Comparison of ENCODE assay signal across 3 cellular contexts in genomic region chr15:31230630-31231485, GRCh38.
TF ChIP-seq lines count a peak whose summit lies in the region.

No MANE protein-coding gene starts in this region.

TF ChIP-seq in IMR-90, 13 proteins besides CTCF, POLR2A, EP300 and RAD21 (continued from another document):
- TF ChIP-seq ELK1 (IDR thresholded peaks at IDR 0.05; ENCODE audit: borderline replicate concordance, low read depth, low read length) (no peak), NFE2L2 (IDR thresholded peaks at IDR 0.05; ENCODE audit: low read depth, low read length) (no peak), RFX5 (IDR thresholded peaks at IDR 0.05; ENCODE audit: low read depth, low read length) (no peak), BHLHE40 (IDR thresholded peaks at IDR 0.05; ENCODE audit: low read depth, low read length) (no peak), RCOR1 (IDR thresholded peaks at IDR 0.05; ENCODE audit: insufficient replicate concordance, low read length) (no peak), SMC3 (IDR thresholded peaks at IDR 0.05; ENCODE audit: low read depth, low read length) (no peak), MAZ (IDR thresholded peaks at IDR 0.05; ENCODE audit: borderline replicate concordance, low read depth, low read length) (no peak), MAFK (IDR thresholded peaks at IDR 0.05; ENCODE audit: low read depth, low read length) (no peak), FOS (IDR thresholded peaks at IDR 0.05; ENCODE audit: low read depth, low read length) (no peak), MXI1 (IDR thresholded peaks at IDR 0.05; ENCODE audit: borderline replicate concordance, low read depth, low read length) (no peak), CHD1 (IDR thresholded peaks at IDR 0.05; ENCODE audit: low read depth, low read length) (no peak)
- TF ChIP-seq, protein P1, sequence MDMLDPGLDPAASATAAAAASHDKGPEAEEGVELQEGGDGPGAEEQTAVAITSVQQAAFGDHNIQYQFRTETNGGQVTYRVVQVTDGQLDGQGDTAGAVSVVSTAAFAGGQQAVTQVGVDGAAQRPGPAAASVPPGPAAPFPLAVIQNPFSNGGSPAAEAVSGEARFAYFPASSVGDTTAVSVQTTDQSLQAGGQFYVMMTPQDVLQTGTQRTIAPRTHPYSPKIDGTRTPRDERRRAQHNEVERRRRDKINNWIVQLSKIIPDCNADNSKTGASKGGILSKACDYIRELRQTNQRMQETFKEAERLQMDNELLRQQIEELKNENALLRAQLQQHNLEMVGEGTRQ (IDR thresholded peaks at IDR 0.05; ENCODE audit: low read depth, low read length): no peak

TF ChIP-seq in HEK293T, 16 proteins besides CTCF, POLR2A, EP300 and RAD21 (continued from another document):
- TF ChIP-seq PKNOX1 (IDR thresholded peaks at IDR 0.05): no peak
- no peak for TF ChIP-seq SUZ12 (IDR thresholded peaks at IDR 0.05)
- TF ChIP-seq FOXM1 (IDR thresholded peaks at IDR 0.05; ENCODE audit: borderline replicate concordance): no peak
- TF ChIP-seq ARNT (IDR thresholded peaks at IDR 0.05): no peak
- TF ChIP-seq FOXA1 (IDR thresholded peaks at IDR 0.05): no peak
TF ChIP-seq in HEK293T: peak in this region for 0.

TF ChIP-seq in GM23338, 12 proteins besides CTCF, POLR2A, EP300 and RAD21:
- TF ChIP-seq REST (IDR thresholded peaks at IDR 0.05; ENCODE audit: unreplicated experiment): no peak
- no peak for TF ChIP-seq EZH2phosphoT487 (IDR thresholded peaks at IDR 0.05; ENCODE audit: unreplicated experiment)
- TF ChIP-seq NANOG (IDR thresholded peaks at IDR 0.05; ENCODE audit: borderline replicate concordance): no peak
- no peak for TF ChIP-seq ETS1 (IDR thresholded peaks at IDR 0.05)
- no peak for TF ChIP-seq ZNF114 (CRISPR knock-in tag; IDR thresholded peaks at IDR 0.05)
- TF ChIP-seq JUNB (IDR thresholded peaks at IDR 0.05; ENCODE audit: unreplicated experiment): no peak
- TF ChIP-seq EZH2 (IDR thresholded peaks at IDR 0.05; ENCODE audit: low read depth, unreplicated experiment): no peak
- TF ChIP-seq, protein P2, sequence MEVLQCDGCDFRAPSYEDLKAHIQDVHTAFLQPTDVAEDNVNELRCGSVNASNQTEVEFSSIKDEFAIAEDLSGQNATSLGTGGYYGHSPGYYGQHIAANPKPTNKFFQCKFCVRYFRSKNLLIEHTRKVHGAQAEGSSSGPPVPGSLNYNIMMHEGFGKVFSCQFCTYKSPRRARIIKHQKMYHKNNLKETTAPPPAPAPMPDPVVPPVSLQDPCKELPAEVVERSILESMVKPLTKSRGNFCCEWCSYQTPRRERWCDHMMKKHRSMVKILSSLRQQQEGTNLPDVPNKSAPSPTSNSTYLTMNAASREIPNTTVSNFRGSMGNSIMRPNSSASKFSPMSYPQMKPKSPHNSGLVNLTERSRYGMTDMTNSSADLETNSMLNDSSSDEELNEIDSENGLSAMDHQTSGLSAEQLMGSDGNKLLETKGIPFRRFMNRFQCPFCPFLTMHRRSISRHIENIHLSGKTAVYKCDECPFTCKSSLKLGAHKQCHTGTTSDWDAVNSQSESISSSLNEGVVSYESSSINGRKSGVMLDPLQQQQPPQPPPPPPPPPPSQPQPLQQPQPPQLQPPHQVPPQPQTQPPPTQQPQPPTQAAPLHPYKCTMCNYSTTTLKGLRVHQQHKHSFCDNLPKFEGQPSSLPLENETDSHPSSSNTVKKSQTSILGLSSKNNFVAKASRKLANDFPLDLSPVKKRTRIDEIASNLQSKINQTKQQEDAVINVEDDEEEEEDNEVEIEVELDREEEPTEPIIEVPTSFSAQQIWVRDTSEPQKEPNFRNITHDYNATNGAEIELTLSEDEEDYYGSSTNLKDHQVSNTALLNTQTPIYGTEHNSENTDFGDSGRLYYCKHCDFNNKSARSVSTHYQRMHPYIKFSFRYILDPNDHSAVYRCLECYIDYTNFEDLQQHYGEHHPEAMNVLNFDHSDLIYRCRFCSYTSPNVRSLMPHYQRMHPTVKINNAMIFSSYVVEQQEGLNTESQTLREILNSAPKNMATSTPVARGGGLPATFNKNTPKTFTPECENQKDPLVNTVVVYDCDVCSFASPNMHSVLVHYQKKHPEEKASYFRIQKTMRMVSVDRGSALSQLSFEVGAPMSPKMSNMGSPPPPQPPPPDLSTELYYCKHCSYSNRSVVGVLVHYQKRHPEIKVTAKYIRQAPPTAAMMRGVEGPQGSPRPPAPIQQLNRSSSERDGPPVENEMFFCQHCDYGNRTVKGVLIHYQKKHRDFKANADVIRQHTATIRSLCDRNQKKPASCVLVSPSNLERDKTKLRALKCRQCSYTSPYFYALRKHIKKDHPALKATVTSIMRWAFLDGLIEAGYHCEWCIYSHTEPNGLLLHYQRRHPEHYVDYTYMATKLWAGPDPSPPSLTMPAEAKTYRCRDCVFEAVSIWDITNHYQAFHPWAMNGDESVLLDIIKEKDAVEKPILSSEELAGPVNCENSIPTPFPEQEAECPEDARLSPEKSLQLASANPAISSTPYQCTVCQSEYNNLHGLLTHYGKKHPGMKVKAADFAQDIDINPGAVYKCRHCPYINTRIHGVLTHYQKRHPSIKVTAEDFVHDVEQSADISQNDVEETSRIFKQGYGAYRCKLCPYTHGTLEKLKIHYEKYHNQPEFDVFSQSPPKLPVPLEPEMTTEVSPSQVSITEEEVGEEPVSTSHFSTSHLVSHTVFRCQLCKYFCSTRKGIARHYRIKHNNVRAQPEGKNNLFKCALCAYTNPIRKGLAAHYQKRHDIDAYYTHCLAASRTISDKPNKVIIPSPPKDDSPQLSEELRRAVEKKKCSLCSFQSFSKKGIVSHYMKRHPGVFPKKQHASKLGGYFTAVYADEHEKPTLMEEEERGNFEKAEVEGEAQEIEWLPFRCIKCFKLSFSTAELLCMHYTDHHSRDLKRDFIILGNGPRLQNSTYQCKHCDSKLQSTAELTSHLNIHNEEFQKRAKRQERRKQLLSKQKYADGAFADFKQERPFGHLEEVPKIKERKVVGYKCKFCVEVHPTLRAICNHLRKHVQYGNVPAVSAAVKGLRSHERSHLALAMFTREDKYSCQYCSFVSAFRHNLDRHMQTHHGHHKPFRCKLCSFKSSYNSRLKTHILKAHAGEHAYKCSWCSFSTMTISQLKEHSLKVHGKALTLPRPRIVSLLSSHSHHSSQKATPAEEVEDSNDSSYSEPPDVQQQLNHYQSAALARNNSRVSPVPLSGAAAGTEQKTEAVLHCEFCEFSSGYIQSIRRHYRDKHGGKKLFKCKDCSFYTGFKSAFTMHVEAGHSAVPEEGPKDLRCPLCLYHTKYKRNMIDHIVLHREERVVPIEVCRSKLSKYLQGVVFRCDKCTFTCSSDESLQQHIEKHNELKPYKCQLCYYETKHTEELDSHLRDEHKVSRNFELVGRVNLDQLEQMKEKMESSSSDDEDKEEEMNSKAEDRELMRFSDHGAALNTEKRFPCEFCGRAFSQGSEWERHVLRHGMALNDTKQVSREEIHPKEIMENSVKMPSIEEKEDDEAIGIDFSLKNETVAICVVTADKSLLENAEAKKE (CRISPR knock-in tag; IDR thresholded peaks at IDR 0.05): no peak
- TF ChIP-seq STAT1 (IDR thresholded peaks at IDR 0.05; ENCODE audit: unreplicated experiment): no peak
